ENCODE assay signal across 11 cellular contexts in the genomic region with DNA sequence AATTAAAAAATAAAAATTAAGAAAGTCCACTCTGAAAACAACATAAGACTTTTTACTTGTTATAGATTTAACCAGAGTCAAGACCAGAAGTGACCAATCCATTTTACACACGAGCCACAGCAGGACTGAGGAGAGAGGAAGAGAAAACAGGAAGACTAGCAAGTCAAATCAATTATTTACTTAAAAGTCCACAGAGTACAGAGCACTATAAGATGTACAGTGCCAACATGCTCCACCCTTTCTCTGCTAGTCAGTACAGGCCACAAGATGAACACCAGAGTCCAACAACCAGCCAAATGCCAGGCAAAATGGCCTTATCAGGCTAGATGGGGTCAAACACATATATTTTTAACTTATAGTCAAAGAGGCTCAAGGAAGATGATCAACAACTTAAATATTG. TPM values are rescaled to one million over a fixed set of nuclear protein-coding genes. Genes with fewer than 3 reads are reported as not detected.
A peak's percentile ranks its signal among the peaks of the same experiment; 100 is the strongest.
DNase-seq lines count a peak whose midpoint lies in the region; ATAC-seq, FAIRE-seq and TF ChIP-seq lines count a peak whose summit lies in the region.
"Had no signal": no experiment of that assay in that cellular context is flagged by ENCODE, and none has a peak within 500 bp of the region (broad histone marks: within the 10 kb centered on the region; RNA-seq: fewer than 3 reads in every experiment).

No MANE protein-coding gene starts in this region.

- H3K4me3 ChIP-seq in A549, result no peak overlapping the region
- no peak overlapping the region for H3K4me3 ChIP-seq in naive thymus-derived CD4-positive, alpha-beta T cell (ENCODE audit: low read length)

- TF ChIP-seq RAD21 in A549 (conservative IDR thresholded peaks at IDR 0.05 in 1 of 2, IDR thresholded peaks at IDR 0.05 in 1 of 2), result no peak

- ATAC-seq in A549, result peak; percentile 77 to 87; a peak in 4 of 6 replicates
- ATAC-seq in GM18907 (IDR thresholded peaks at IDR 0.05; ENCODE audit: unreplicated experiment), result peak; percentile 81
- no peak for ATAC-seq in naive thymus-derived CD4-positive, alpha-beta T cell

- CTCF ChIA-PET in A549 (lab: Yijun Ruan, JAX), result no interaction called here
- CTCF ChIA-PET in naive thymus-derived CD4-positive, alpha-beta T cell (lab: Charles Lee), result no interaction called here

- peak overlapping the region in 4 of 9 donors; percentile 16 to 88 (median 49) for H3K27ac Mint-ChIP-seq in naive thymus-derived CD4-positive, alpha-beta T cell

- H3K36me3 ChIP-seq in naive thymus-derived CD4-positive, alpha-beta T cell (ENCODE audit: control insufficient read depth in 2 of 3, insufficient read depth in 3 of 3, low read length in 3 of 3), result no peaks in the 10 kb centered on the region

- peaks cover 20 to 55% (median 34%) of the 10 kb centered on the region in 7 donors for H3K4me1 Mint-ChIP-seq in naive thymus-derived CD4-positive, alpha-beta T cell

- H3K27ac ChIP-seq in A549 (peak overlapping the region; percentile 27 to 56), epithelial cell of prostate (peak overlapping the region; percentile 45)
- no peak overlapping the region for H3K27ac ChIP-seq in naive thymus-derived CD4-positive, alpha-beta T cell (ENCODE audit: low read depth, low read length)

- TF ChIP-seq EP300 in A549 (IDR thresholded peaks at IDR 0.05), result no peak

- H3K4me3 Mint-ChIP-seq in naive thymus-derived CD4-positive, alpha-beta T cell, result peak overlapping the region in 3 of 10 donors; percentile 1 to 8 (median 5)

- 7% methylated on average over 1 of the region's 1 CpG for whole genome bisulfite sequencing in A549 (ENCODE audit: missing lambda C conversion rate)

- FAIRE-seq in A549 (lab: Jason Lieb, UNC), result no peak
- FAIRE-seq: TTC549 had no signal

- H3K9me3 Mint-ChIP-seq in naive thymus-derived CD4-positive, alpha-beta T cell, result no peaks in the 10 kb centered on the region

- intact Hi-C loops in naive thymus-derived CD4-positive, alpha-beta T cell (cut with micrococcal nuclease), result loop anchor here (2.0 to 5.0 kb wide), 2 partner anchors 20 to 47 kb away; partner anchors contain the start of gene LUZP1 (in 1 of the 2)

- H3K27me3 ChIP-seq in naive thymus-derived CD4-positive, alpha-beta T cell (ENCODE audit: control insufficient read depth in 2 of 2, insufficient read depth in 2 of 2, low read length in 2 of 2), result no peaks in the 10 kb centered on the region

- H3K27me3 Mint-ChIP-seq in naive thymus-derived CD4-positive, alpha-beta T cell, result no peaks in the 10 kb centered on the region

- H3K36me3 Mint-ChIP-seq in naive thymus-derived CD4-positive, alpha-beta T cell, result peaks cover 0 to 7% (median 2%) of the 10 kb centered on the region in 5 donors

- no peaks in the 10 kb centered on the region for H3K9me3 ChIP-seq in A549
- no peaks in the 10 kb centered on the region for H3K9me3 ChIP-seq in naive thymus-derived CD4-positive, alpha-beta T cell (ENCODE audit: control insufficient read depth in 2 of 3, low read length in 3 of 3)

- POLR2A ChIA-PET in A549 (lab: Yijun Ruan, JAX), result no interaction called here
- POLR2A ChIA-PET in naive thymus-derived CD4-positive, alpha-beta T cell (lab: Charles Lee), result no interaction called here

- TF ChIP-seq POLR2A in A549 (IDR thresholded peaks at IDR 0.05; ENCODE audit: low read length), result no peak

- peak overlapping the region; percentile 69 for H3K4me2 ChIP-seq in A549

- no peak for TF ChIP-seq CTCF in A549 (IDR thresholded peaks at IDR 0.05)

- peaks cover 36% of the 10 kb centered on the region for H3K4me1 ChIP-seq in A549
- peaks cover 12 to 15% of the 10 kb centered on the region in 2 donors for H3K4me1 ChIP-seq in naive thymus-derived CD4-positive, alpha-beta T cell (ENCODE audit: control insufficient read depth in 2 of 2, insufficient read depth in 2 of 2, low read length in 2 of 2)

- DNase-seq in A549 (ENCODE audit: low read depth in 1 of 2, low spot score in 1 of 2) (peak; percentile 11 to 64), NCI-H69 (lab: John Stamatoyannopoulos, UW) (peak; percentile 1), epithelial cell of prostate (ENCODE audit: low read depth, low spot score) (no peak), NCI-H748 treated with DMSO at 0.1 percent for 48 hours (lab: John Stamatoyannopoulos, UW) (no peak), RPMI8226 (no peak), SK-N-DZ (ENCODE audit: low spot score) (no peak)
- no peak for DNase-seq in naive thymus-derived CD4-positive, alpha-beta T cell
- DNase-seq: C1 segment of cervical spinal cord, NCI-H187 treated with DMSO at 0.1 percent for 48 hours had no signal

TF ChIP-seq in A549, 52 proteins besides CTCF, POLR2A, EP300 and RAD21:
- TF ChIP-seq HOXA7 (CRISPR knock-in tag; IDR thresholded peaks at IDR 0.05) (no peak), ZFP36 (IDR thresholded peaks at IDR 0.05; ENCODE audit: borderline replicate concordance, partially characterized antibody) (no peak), SREBF2 (IDR thresholded peaks at IDR 0.05) (no peak), HOXB13 (CRISPR knock-in tag; IDR thresholded peaks at IDR 0.05; ENCODE audit: low read depth) (no peak), NFE2L2 (conservative IDR thresholded peaks at IDR 0.05; ENCODE audit: low read length) (no peak), MAFK (IDR thresholded peaks at IDR 0.05; ENCODE audit: partially characterized antibody) (no peak), KDM1A (IDR thresholded peaks at IDR 0.05; ENCODE audit: low read depth) (no peak), GATA3 (IDR thresholded peaks at IDR 0.05; ENCODE audit: borderline replicate concordance) (no peak), ZSCAN20 (CRISPR knock-in tag; IDR thresholded peaks at IDR 0.05) (no peak)
TF ChIP-seq in A549: peak in this region for 0.

RNA-seq across cellular contexts. Expression of gene LUZP1, which starts 19.5 kb away (rescaled TPM):
- 18.3 and 26.2 TPM in 2 replicates for polyA plus RNA-seq in A549 (2011; rRNA removed)
- 4.7 and 6.1 TPM in 2 replicates for polyA plus RNA-seq in A549 (2012; cell fraction: cytosol; rRNA removed)
- polyA plus RNA-seq in A549 (2012; cell fraction: nucleus; rRNA removed), result 8.1 and 10.5 TPM in 2 replicates
- 17.9 to 18.2 TPM (median 18.0 TPM) in 3 replicates for polyA plus RNA-seq in A549 (2017; fragmentation: RNase III; extraction: RNeasy Plus Mini Kit Qiagen cat#74134 plus additional on column Dnase treatment)
- 31.8 and 33.3 TPM in 2 replicates for polyA minus RNA-seq in A549 (2011; rRNA and poly(A)+ RNA removed)
- total RNA-seq in naive thymus-derived CD4-positive, alpha-beta T cell, result 10 to 100 TPM; 14.8 to 22.9 (median 16.9) TPM
- 10 to 100 TPM; 12.6 to 24.7 TPM for polyA plus RNA-seq in naive thymus-derived CD4-positive, alpha-beta T cell
- polyA plus RNA-seq in SK-N-DZ (2014; cell fraction: cytosol; rRNA removed), result 2.3 and 3.1 TPM in 2 replicates
- 2.0 and 4.3 TPM in 2 replicates for polyA plus RNA-seq in SK-N-DZ (2014; cell fraction: nucleus; rRNA removed)

Comparison
In these comparisons a context has a peak if more than half of its experiments do, and no peak if none do; other contexts are left out.
1. DNase-seq: peak in A549 (2 of 2) and NCI-H69 (single experiment); none in epithelial cell of prostate (single experiment), NCI-H748 treated with DMSO at 0.1 percent for 48 hours (single experiment), RPMI8226 (single experiment), naive thymus-derived CD4-positive, alpha-beta T cell (0 of 9) and SK-N-DZ (single experiment).